Comparison of ENCODE assay signal across 1 cellular context in the genomic region with DNA sequence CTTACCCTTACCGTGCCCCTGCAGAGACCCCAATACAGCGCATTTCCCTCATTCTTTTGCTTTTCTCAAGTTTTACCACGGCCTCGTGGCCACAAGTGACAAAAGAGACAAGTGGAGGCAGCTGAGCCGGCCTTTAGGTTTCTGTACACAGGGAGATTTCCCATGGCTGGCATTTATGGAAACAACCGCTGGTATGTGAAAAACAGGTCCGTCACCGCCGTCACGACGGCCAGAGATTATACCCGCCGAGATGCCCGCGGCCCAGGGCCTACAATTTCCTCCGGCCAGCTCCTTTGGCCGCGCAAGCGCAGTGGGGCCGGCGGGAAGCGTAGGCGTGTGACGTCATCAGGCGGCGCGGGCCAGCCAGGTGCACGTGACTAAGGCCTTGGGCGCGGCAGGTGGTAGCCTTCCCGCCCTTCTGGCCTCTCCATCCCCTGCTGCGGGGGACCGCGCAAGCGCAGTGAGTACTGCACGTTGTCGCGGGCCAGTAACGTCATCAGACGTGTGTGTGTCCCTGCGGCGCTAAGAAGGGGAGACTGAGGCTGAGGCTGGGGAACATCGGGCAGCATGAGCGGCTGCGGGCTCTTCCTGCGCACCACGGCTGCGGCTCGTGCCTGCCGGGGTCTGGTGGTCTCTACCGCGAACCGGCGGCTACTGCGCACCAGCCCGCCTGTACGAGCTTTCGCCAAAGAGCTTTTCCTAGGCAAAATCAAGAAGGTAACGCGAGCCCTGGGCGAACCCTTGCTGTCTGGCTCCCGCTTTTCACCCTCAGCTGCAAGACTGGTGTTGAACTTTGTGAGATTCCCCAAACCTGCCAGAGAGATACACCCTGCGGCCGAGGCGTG.
A peak's percentile ranks its signal among the peaks of the same experiment; 100 is the strongest.
TF ChIP-seq lines count a peak whose summit lies in the region.

A gene (plus strand): TSS at position 496 of the 845 bp plus-strand sequence. CDS start 72 bp downstream, at position 568.

TF ChIP-seq in HepG2, 621 proteins besides CTCF, POLR2A, EP300 and RAD21 (continued from another document and continues in another):
- TF ChIP-seq, protein P1, sequence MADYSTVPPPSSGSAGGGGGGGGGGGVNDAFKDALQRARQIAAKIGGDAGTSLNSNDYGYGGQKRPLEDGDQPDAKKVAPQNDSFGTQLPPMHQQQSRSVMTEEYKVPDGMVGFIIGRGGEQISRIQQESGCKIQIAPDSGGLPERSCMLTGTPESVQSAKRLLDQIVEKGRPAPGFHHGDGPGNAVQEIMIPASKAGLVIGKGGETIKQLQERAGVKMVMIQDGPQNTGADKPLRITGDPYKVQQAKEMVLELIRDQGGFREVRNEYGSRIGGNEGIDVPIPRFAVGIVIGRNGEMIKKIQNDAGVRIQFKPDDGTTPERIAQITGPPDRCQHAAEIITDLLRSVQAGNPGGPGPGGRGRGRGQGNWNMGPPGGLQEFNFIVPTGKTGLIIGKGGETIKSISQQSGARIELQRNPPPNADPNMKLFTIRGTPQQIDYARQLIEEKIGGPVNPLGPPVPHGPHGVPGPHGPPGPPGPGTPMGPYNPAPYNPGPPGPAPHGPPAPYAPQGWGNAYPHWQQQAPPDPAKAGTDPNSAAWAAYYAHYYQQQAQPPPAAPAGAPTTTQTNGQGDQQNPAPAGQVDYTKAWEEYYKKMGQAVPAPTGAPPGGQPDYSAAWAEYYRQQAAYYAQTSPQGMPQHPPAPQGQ (CRISPR knock-in tag; IDR thresholded peaks at IDR 0.05; ENCODE audit: borderline replicate concordance), result no peak; the same call in 1 of the 2 replicates
- TF ChIP-seq ZNF563 (CRISPR knock-in tag; IDR thresholded peaks at IDR 0.05), result peak; percentile 89; the same call in 1 of the 2 replicates
- TF ChIP-seq ZNF556 (CRISPR knock-in tag; IDR thresholded peaks at IDR 0.05; ENCODE audit: borderline replicate concordance), result peak; percentile 61; the same call in 1 of the 2 replicates
- no peak for TF ChIP-seq TGIF2 (CRISPR knock-in tag; IDR thresholded peaks at IDR 0.05)
- TF ChIP-seq KAT7 (CRISPR knock-in tag; IDR thresholded peaks at IDR 0.05; ENCODE audit: borderline replicate concordance), result no peak; the same call in 1 of the 2 replicates
- TF ChIP-seq MTA3 (CRISPR knock-in tag; IDR thresholded peaks at IDR 0.05), result no peak
- TF ChIP-seq GZF1 (CRISPR knock-in tag; IDR thresholded peaks at IDR 0.05), result no peak; the same call in 1 of the 2 replicates
- TF ChIP-seq, protein P2, sequence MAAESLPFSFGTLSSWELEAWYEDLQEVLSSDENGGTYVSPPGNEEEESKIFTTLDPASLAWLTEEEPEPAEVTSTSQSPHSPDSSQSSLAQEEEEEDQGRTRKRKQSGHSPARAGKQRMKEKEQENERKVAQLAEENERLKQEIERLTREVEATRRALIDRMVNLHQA (CRISPR knock-in tag; IDR thresholded peaks at IDR 0.05), result no peak
- TF ChIP-seq ZNF564 (CRISPR knock-in tag; IDR thresholded peaks at IDR 0.05), result 0 out of 2 replicates have a peak, but pooled peaks have one; percentile 76
- TF ChIP-seq MAF1 (CRISPR knock-in tag; IDR thresholded peaks at IDR 0.05; ENCODE audit: borderline replicate concordance), result peak; percentile 79
- peak; percentile 95 for TF ChIP-seq CBX1 (IDR thresholded peaks at IDR 0.05; ENCODE audit: low read depth)
- TF ChIP-seq, protein P3, sequence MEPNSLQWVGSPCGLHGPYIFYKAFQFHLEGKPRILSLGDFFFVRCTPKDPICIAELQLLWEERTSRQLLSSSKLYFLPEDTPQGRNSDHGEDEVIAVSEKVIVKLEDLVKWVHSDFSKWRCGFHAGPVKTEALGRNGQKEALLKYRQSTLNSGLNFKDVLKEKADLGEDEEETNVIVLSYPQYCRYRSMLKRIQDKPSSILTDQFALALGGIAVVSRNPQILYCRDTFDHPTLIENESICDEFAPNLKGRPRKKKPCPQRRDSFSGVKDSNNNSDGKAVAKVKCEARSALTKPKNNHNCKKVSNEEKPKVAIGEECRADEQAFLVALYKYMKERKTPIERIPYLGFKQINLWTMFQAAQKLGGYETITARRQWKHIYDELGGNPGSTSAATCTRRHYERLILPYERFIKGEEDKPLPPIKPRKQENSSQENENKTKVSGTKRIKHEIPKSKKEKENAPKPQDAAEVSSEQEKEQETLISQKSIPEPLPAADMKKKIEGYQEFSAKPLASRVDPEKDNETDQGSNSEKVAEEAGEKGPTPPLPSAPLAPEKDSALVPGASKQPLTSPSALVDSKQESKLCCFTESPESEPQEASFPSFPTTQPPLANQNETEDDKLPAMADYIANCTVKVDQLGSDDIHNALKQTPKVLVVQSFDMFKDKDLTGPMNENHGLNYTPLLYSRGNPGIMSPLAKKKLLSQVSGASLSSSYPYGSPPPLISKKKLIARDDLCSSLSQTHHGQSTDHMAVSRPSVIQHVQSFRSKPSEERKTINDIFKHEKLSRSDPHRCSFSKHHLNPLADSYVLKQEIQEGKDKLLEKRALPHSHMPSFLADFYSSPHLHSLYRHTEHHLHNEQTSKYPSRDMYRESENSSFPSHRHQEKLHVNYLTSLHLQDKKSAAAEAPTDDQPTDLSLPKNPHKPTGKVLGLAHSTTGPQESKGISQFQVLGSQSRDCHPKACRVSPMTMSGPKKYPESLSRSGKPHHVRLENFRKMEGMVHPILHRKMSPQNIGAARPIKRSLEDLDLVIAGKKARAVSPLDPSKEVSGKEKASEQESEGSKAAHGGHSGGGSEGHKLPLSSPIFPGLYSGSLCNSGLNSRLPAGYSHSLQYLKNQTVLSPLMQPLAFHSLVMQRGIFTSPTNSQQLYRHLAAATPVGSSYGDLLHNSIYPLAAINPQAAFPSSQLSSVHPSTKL (CRISPR knock-in tag; IDR thresholded peaks at IDR 0.05), result peak; percentile 76
- TF ChIP-seq AGO1 (IDR thresholded peaks at IDR 0.05; ENCODE audit: low read depth, low read length, poor library complexity, severe bottlenecking), result no peak
- TF ChIP-seq THAP11 (CRISPR knock-in tag; IDR thresholded peaks at IDR 0.05), result peak; percentile 95
- no peak for TF ChIP-seq ZNF17 (CRISPR knock-in tag; IDR thresholded peaks at IDR 0.05)
- TF ChIP-seq NFYC (CRISPR knock-in tag; IDR thresholded peaks at IDR 0.05), result peak; percentile 62
- TF ChIP-seq, protein P4, sequence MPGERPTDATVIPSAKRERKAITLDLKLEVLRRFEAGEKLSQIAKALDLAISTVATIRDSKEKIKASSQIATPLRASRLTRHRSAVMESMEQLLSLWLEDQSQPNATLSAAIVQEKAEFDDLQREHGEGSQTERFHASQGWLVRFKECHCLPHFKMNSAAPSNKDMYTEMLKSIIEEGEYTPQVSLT (CRISPR knock-in tag; IDR thresholded peaks at IDR 0.05; ENCODE audit: borderline replicate concordance, low read depth), result 0 out of 2 replicates have a peak, but pooled peaks have one; percentile 41
- TF ChIP-seq ZNF678 (CRISPR knock-in tag; IDR thresholded peaks at IDR 0.05), result no peak; the same call in 1 of the 2 replicates
- TF ChIP-seq FOSL2 (CRISPR knock-in tag; IDR thresholded peaks at IDR 0.05), result peak; percentile 66
- TF ChIP-seq, protein P5, sequence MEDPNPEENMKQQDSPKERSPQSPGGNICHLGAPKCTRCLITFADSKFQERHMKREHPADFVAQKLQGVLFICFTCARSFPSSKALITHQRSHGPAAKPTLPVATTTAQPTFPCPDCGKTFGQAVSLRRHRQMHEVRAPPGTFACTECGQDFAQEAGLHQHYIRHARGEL (CRISPR knock-in tag; IDR thresholded peaks at IDR 0.05), result peak; percentile 77; the same call in 1 of the 2 replicates
- TF ChIP-seq NR2F2 (IDR thresholded peaks at IDR 0.05; ENCODE audit: borderline replicate concordance, low read depth), result no peak
- TF ChIP-seq ZNF274 (CRISPR knock-in tag; IDR thresholded peaks at IDR 0.05), result peak; percentile 93
- TF ChIP-seq ELF4 (CRISPR knock-in tag; IDR thresholded peaks at IDR 0.05; ENCODE audit: borderline replicate concordance), result peak; percentile 87
- TF ChIP-seq ZNF282 (IDR thresholded peaks at IDR 0.05; ENCODE audit: partially characterized antibody), result no peak
- TF ChIP-seq, protein P6, sequence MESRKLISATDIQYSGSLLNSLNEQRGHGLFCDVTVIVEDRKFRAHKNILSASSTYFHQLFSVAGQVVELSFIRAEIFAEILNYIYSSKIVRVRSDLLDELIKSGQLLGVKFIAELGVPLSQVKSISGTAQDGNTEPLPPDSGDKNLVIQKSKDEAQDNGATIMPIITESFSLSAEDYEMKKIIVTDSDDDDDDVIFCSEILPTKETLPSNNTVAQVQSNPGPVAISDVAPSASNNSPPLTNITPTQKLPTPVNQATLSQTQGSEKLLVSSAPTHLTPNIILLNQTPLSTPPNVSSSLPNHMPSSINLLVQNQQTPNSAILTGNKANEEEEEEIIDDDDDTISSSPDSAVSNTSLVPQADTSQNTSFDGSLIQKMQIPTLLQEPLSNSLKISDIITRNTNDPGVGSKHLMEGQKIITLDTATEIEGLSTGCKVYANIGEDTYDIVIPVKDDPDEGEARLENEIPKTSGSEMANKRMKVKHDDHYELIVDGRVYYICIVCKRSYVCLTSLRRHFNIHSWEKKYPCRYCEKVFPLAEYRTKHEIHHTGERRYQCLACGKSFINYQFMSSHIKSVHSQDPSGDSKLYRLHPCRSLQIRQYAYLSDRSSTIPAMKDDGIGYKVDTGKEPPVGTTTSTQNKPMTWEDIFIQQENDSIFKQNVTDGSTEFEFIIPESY (CRISPR knock-in tag; IDR thresholded peaks at IDR 0.05), result peak; percentile 40; the same call in 1 of the 2 replicates
- TF ChIP-seq ZC3H13 (CRISPR knock-in tag; IDR thresholded peaks at IDR 0.05), result peak; percentile 77; the same call in 1 of the 2 replicates
- TF ChIP-seq PCBP2 (optimal IDR thresholded peaks at IDR 0.05; ENCODE audit: low read depth, low read length, poor library complexity, severe bottlenecking), result no peak
- TF ChIP-seq, protein P7, sequence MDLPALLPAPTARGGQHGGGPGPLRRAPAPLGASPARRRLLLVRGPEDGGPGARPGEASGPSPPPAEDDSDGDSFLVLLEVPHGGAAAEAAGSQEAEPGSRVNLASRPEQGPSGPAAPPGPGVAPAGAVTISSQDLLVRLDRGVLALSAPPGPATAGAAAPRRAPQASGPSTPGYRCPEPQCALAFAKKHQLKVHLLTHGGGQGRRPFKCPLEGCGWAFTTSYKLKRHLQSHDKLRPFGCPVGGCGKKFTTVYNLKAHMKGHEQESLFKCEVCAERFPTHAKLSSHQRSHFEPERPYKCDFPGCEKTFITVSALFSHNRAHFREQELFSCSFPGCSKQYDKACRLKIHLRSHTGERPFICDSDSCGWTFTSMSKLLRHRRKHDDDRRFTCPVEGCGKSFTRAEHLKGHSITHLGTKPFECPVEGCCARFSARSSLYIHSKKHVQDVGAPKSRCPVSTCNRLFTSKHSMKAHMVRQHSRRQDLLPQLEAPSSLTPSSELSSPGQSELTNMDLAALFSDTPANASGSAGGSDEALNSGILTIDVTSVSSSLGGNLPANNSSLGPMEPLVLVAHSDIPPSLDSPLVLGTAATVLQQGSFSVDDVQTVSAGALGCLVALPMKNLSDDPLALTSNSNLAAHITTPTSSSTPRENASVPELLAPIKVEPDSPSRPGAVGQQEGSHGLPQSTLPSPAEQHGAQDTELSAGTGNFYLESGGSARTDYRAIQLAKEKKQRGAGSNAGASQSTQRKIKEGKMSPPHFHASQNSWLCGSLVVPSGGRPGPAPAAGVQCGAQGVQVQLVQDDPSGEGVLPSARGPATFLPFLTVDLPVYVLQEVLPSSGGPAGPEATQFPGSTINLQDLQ (CRISPR knock-in tag; IDR thresholded peaks at IDR 0.05), result peak; percentile 96
- no peak for TF ChIP-seq ZNF33B (CRISPR knock-in tag; IDR thresholded peaks at IDR 0.05)
- TF ChIP-seq CBX2 (IDR thresholded peaks at IDR 0.05; ENCODE audit: low read depth, low read length), result no peak
- TF ChIP-seq CBX2 (CRISPR knock-in tag; IDR thresholded peaks at IDR 0.05; ENCODE audit: low read depth), result no peak
- no peak for TF ChIP-seq CCAR2 (optimal IDR thresholded peaks at IDR 0.05; ENCODE audit: low read depth, low read length)
- TF ChIP-seq, protein P8, sequence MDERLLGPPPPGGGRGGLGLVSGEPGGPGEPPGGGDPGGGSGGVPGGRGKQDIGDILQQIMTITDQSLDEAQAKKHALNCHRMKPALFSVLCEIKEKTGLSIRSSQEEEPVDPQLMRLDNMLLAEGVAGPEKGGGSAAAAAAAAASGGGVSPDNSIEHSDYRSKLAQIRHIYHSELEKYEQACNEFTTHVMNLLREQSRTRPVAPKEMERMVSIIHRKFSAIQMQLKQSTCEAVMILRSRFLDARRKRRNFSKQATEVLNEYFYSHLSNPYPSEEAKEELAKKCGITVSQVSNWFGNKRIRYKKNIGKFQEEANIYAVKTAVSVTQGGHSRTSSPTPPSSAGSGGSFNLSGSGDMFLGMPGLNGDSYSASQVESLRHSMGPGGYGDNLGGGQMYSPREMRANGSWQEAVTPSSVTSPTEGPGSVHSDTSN (CRISPR knock-in tag; IDR thresholded peaks at IDR 0.05), result no peak
- TF ChIP-seq, protein P9, sequence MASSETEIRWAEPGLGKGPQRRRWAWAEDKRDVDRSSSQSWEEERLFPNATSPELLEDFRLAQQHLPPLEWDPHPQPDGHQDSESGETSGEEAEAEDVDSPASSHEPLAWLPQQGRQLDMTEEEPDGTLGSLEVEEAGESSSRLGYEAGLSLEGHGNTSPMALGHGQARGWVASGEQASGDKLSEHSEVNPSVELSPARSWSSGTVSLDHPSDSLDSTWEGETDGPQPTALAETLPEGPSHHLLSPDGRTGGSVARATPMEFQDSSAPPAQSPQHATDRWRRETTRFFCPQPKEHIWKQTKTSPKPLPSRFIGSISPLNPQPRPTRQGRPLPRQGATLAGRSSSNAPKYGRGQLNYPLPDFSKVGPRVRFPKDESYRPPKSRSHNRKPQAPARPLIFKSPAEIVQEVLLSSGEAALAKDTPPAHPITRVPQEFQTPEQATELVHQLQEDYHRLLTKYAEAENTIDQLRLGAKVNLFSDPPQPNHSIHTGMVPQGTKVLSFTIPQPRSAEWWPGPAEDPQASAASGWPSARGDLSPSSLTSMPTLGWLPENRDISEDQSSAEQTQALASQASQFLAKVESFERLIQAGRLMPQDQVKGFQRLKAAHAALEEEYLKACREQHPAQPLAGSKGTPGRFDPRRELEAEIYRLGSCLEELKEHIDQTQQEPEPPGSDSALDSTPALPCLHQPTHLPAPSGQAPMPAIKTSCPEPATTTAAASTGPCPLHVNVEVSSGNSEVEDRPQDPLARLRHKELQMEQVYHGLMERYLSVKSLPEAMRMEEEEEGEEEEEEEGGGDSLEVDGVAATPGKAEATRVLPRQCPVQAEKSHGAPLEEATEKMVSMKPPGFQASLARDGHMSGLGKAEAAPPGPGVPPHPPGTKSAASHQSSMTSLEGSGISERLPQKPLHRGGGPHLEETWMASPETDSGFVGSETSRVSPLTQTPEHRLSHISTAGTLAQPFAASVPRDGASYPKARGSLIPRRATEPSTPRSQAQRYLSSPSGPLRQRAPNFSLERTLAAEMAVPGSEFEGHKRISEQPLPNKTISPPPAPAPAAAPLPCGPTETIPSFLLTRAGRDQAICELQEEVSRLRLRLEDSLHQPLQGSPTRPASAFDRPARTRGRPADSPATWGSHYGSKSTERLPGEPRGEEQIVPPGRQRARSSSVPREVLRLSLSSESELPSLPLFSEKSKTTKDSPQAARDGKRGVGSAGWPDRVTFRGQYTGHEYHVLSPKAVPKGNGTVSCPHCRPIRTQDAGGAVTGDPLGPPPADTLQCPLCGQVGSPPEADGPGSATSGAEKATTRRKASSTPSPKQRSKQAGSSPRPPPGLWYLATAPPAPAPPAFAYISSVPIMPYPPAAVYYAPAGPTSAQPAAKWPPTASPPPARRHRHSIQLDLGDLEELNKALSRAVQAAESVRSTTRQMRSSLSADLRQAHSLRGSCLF (CRISPR knock-in tag; IDR thresholded peaks at IDR 0.05; ENCODE audit: borderline replicate concordance), result 0 out of 2 replicates have a peak, but pooled peaks have one; percentile 29
- TF ChIP-seq ZNF615 (CRISPR knock-in tag; IDR thresholded peaks at IDR 0.05; ENCODE audit: borderline replicate concordance), result no peak
- TF ChIP-seq FLYWCH1 (CRISPR knock-in tag; IDR thresholded peaks at IDR 0.05), result no peak
- no peak for TF ChIP-seq IKZF1 (IDR thresholded peaks at IDR 0.05)
- TF ChIP-seq ZMAT3 (CRISPR knock-in tag; conservative IDR thresholded peaks at IDR 0.05), result peak; percentile 99
- TF ChIP-seq RARG (CRISPR knock-in tag; IDR thresholded peaks at IDR 0.05; ENCODE audit: low read depth), result no peak
